In the genomic region with DNA sequence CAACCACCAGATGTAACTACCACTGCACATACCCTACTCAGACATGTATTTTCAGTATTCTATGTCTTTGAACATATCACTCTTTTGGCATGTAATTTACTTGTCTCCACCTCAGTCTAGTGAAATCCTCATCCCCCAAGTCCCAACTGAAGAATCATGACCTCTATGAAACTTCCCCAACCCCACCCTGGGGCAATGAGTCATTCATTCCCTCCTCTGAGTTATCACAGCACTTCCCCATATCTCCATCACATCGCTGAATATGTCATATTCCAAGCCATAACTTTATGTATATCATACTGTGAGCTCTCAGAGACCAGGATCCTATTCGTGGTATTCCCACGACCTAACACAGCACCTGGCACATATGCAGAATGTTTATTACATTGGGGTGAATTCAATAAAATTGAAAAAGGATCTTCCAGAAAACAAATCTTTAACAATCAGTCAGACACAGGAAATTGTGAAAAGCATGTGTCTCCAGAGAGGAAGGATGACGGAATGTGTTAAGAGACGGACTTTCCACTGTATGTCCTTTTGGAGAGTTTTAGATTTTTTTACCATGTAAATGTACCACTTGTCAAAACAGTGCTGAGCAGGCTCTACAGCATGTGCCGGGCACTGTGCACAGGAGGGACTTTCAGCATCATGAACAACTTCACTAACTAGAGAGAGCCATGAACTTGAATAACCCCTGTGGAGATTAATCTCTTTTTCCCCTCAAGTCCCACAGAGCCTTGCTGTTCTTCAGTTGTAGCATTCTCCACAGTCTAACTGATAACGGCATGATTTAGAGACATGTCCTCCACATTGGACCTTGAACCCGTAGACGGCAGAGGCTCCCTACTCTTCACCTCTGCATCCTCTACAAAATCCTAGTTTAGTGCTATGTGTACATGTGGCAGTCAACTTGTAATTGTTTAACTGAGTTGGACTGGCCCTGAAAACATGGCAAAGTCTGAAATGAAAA, we compare ENCODE assay signal across 20 cellular contexts.
DNase-seq lines count a peak whose midpoint lies in the region; ATAC-seq, FAIRE-seq and TF ChIP-seq lines count a peak whose summit lies in the region.
"Had no signal": no experiment of that assay in that cellular context is flagged by ENCODE, and none has a peak within 500 bp of the region (broad histone marks: within the 10 kb centered on the region; RNA-seq: fewer than 3 reads in every experiment).

No MANE protein-coding gene starts in this region.

- H3K9me3 ChIP-seq in A549: no peaks in the 10 kb centered on the region
- H3K9me3 ChIP-seq in HepG2 (ENCODE audit: low read length): no peaks in the 10 kb centered on the region
- no peaks in the 10 kb centered on the region for H3K9me3 ChIP-seq in endodermal cell (ENCODE audit: control insufficient read depth, low read length)
- H3K9me3 ChIP-seq: adrenal gland, neutrophil, SJSA1 had no signal

- in situ Hi-C loops in HepG2 (cut with HindIII; ENCODE audit: extremely low pct_ligation_motif_present, low pct_unique_long_range_greater_than_20kb): no loop called here

- intact Hi-C loops in HepG2 (cut with micrococcal nuclease; ENCODE audit: unreplicated experiment): no loop called here

- CTCF ChIA-PET in A549 (lab: Yijun Ruan, JAX) (interaction anchor here (1.2 to 1.6 kb wide), 3 partner anchors 9 to 140 kb away, joined by 3 to 6 read pairs (median 3); no protein-coding TSS in a partner anchor), HepG2 (lab: Yijun Ruan, JAX; ENCODE audit: low intra/inter-chr PET ratio, low total read pairs) (no interaction called here)

- H3K4me3 ChIP-seq in A549: no peak overlapping the region
- H3K4me3 ChIP-seq in HepG2 (replicated peaks in 1 of 3; ENCODE audit: insufficient read depth in 1 of 3, low read depth in 2 of 3, low read length in 3 of 3): no peak overlapping the region
- no peak overlapping the region for H3K4me3 ChIP-seq in endodermal cell (ENCODE audit: low read length)
- H3K4me3 ChIP-seq: adrenal gland, SJSA1 had no signal

- H3K27ac Mint-ChIP-seq in chondrocyte (ENCODE audit: unreplicated experiment): peak overlapping the region; percentile 8
- H3K27ac Mint-ChIP-seq in endodermal cell: no peak overlapping the region
- H3K27ac Mint-ChIP-seq: activated B cell treated with CpG ODN at 0.5 μM for 24 hours had no signal

- H3K9me3 Mint-ChIP-seq in chondrocyte (ENCODE audit: low read depth) (no peaks in the 10 kb centered on the region), endodermal cell (no peaks in the 10 kb centered on the region)
- H3K9me3 Mint-ChIP-seq: activated B cell treated with CpG ODN at 0.5 μM for 24 hours had no signal

- no peaks in the 10 kb centered on the region for H3K27me3 Mint-ChIP-seq in chondrocyte (ENCODE audit: low read depth)
- H3K27me3 Mint-ChIP-seq in endodermal cell (ENCODE audit: insufficient read depth): no peaks in the 10 kb centered on the region

- no peaks in the 10 kb centered on the region for H3K79me2 ChIP-seq in HepG2 (ENCODE audit: insufficient read depth, low read length)

- H3K4me1 Mint-ChIP-seq in chondrocyte (ENCODE audit: low read depth) (peaks cover 23% of the 10 kb centered on the region), endodermal cell (peaks cover 5% of the 10 kb centered on the region)
- H3K4me1 Mint-ChIP-seq: activated B cell treated with CpG ODN at 0.5 μM for 24 hours had no signal

- ATAC-seq in A549 (no peak), HepG2 (no peak), HG02973 (IDR thresholded peaks at IDR 0.05; ENCODE audit: unreplicated experiment) (no peak), GM21390 (IDR thresholded peaks at IDR 0.05; ENCODE audit: unreplicated experiment) (no peak)

- H3K9ac ChIP-seq in HepG2 (ENCODE audit: insufficient read depth, low read depth, low read length) (no peak overlapping the region), endodermal cell (ENCODE audit: extremely low read depth, low read length, poor library complexity, severe bottlenecking) (no peak overlapping the region)

- TF ChIP-seq EP300 in A549 (IDR thresholded peaks at IDR 0.05) (no peak), HepG2 (IDR thresholded peaks at IDR 0.05; ENCODE audit: low read depth in 2 of 2, low read length in 2 of 2) (no peak), HepG2 (CRISPR knock-in tag; IDR thresholded peaks at IDR 0.05; ENCODE audit: borderline replicate concordance) (no peak)

- FAIRE-seq in A549 (lab: Jason Lieb, UNC): no peak
- FAIRE-seq in HepG2 (lab: Jason Lieb, UNC): no peak
- FAIRE-seq: GM12891, GM19239, H1 had no signal

- no peaks in the 10 kb centered on the region for H4K20me1 ChIP-seq in HepG2 (ENCODE audit: insufficient read depth, low read length)

- DNase-seq in A549 (ENCODE audit: low read depth in 1 of 2, low spot score in 1 of 2) (peak; percentile 15 to 26), LHCN-M2 (ENCODE audit: low read depth) (peak; percentile 31), chondrocyte (ENCODE audit: low spot score) (no peak), HepG2 (ENCODE audit: low spot score) (peak; percentile 8), KG1 (lab: John Stamatoyannopoulos, UW) (no peak), endodermal cell (no peak)
- DNase-seq: activated B cell treated with CpG ODN at 0.5 μM for 24 hours; activated T-cell treated with anti-CD3 and anti-CD28 coated beads for 4 hours; effector CD4-positive, alpha-beta T cell; glutamatergic neuron; NCI-H1694 treated with DMSO at 0.1 percent for 48 hours; NCI-H69 had no signal

- H3K4me2 ChIP-seq in A549 (peak overlapping the region; percentile 3; the same call in 2 of the 3 replicates), HepG2 (ENCODE audit: low read depth, low read length) (no peak overlapping the region)

- no peaks in the 10 kb centered on the region for H3K36me3 ChIP-seq in HepG2 (replicated peaks in 1 of 2; ENCODE audit: control insufficient read depth in 1 of 2, insufficient read depth in 2 of 2, low read length in 2 of 2)
- H3K36me3 ChIP-seq in endodermal cell (ENCODE audit: control insufficient read depth, insufficient read depth, low read length): no peaks in the 10 kb centered on the region
- H3K36me3 ChIP-seq: adrenal gland, neutrophil, SJSA1 had no signal

- no peak for TF ChIP-seq POLR2A in A549 (IDR thresholded peaks at IDR 0.05; ENCODE audit: low read length)
- no peak for TF ChIP-seq POLR2A in HepG2 (IDR thresholded peaks at IDR 0.05; ENCODE audit: insufficient read depth in 1 of 2, low read depth in 2 of 2, low read length in 2 of 2)

- TF ChIP-seq CTCF in A549 (IDR thresholded peaks at IDR 0.05) (no peak), chondrocyte (IDR thresholded peaks at IDR 0.05) (no peak), HepG2 (CRISPR knock-in tag; IDR thresholded peaks at IDR 0.05) (no peak), endodermal cell (conservative IDR thresholded peaks at IDR 0.05) (no peak)

- H3K36me3 Mint-ChIP-seq in chondrocyte (ENCODE audit: low read depth) (no peaks in the 10 kb centered on the region), endodermal cell (ENCODE audit: low read depth) (no peaks in the 10 kb centered on the region)

- no TSS peak for BruUV-seq in HepG2 (replicated peaks; lab: Mats Ljungman, UMichigan)

- H3K4me3 Mint-ChIP-seq in chondrocyte (ENCODE audit: unreplicated experiment) (no peak overlapping the region), endodermal cell (no peak overlapping the region)
- H3K4me3 Mint-ChIP-seq: activated B cell treated with CpG ODN at 0.5 μM for 24 hours had no signal

- peaks cover 16% of the 10 kb centered on the region for H3K4me1 ChIP-seq in A549
- no peaks in the 10 kb centered on the region for H3K4me1 ChIP-seq in HepG2 (ENCODE audit: insufficient read depth, low read length)
- no peaks in the 10 kb centered on the region for H3K4me1 ChIP-seq in endodermal cell (ENCODE audit: control insufficient read depth, insufficient read depth, low read length)

- TF ChIP-seq RAD21 in A549 (conservative IDR thresholded peaks at IDR 0.05 in 1 of 2, IDR thresholded peaks at IDR 0.05 in 1 of 2) (no peak), HepG2 (CRISPR knock-in tag; IDR thresholded peaks at IDR 0.05) (no peak)

- POLR2A ChIA-PET in A549 (lab: Yijun Ruan, JAX): no interaction called here
- POLR2A ChIA-PET in HepG2 (lab: Yijun Ruan, JAX): no interaction called here

- H3K27ac ChIP-seq in A549 (peak overlapping the region in 1 of 2 experiments; percentile 24; a peak in 2 of 6 replicates), HepG2 (ENCODE audit: extremely low read length, insufficient read depth, low read length) (no peak overlapping the region), endodermal cell (ENCODE audit: low read depth, low read length) (no peak overlapping the region)
- H3K27ac ChIP-seq: neutrophil, SJSA1 had no signal

- H3K27me3 ChIP-seq in HepG2 (ENCODE audit: control insufficient read depth in 1 of 2, insufficient read depth in 2 of 2, low read length in 2 of 2) (no peaks in the 10 kb centered on the region), endodermal cell (ENCODE audit: control insufficient read depth, insufficient read depth, low read length, poor library complexity, severe bottlenecking) (no peaks in the 10 kb centered on the region)
- H3K27me3 ChIP-seq: adrenal gland, neutrophil, SJSA1 had no signal

- WGBS in A549 (ENCODE audit: missing lambda C conversion rate): 90% methylated on average over 9 of the region's 9 CpGs
- 39% methylated on average over 9 of the region's 9 CpGs for WGBS in HepG2 (ENCODE audit: low lambda C conversion rate)
- 92 to 95% methylated on average over 5 to 9 of the region's 9 CpGs for WGBS in endodermal cell (ENCODE audit: insufficient coverage in 1 of 2, insufficient read length in 1 of 2), 2 experiments

- H2AFZ ChIP-seq in HepG2 (ENCODE audit: low read length): no peak overlapping the region

TF ChIP-seq in A549, 52 proteins besides CTCF, POLR2A, EP300 and RAD21:
- TF ChIP-seq FOSL2 (IDR thresholded peaks at IDR 0.05): no peak
- 0 out of 2 replicates have a peak, but pooled peaks have one; percentile 26 for TF ChIP-seq FOSL2 (CRISPR knock-in tag; IDR thresholded peaks at IDR 0.05)
- TF ChIP-seq HES2 (IDR thresholded peaks at IDR 0.05): no peak

TF ChIP-seq in HepG2, 621 proteins besides CTCF, POLR2A, EP300 and RAD21 (continues in another document):
- no peak for TF ChIP-seq ZNF503 (CRISPR knock-in tag; IDR thresholded peaks at IDR 0.05)
- TF ChIP-seq ZNF260 (CRISPR knock-in tag; IDR thresholded peaks at IDR 0.05; ENCODE audit: borderline replicate concordance, low read depth): no peak
- peak; percentile 59 for TF ChIP-seq HNF4A (CRISPR knock-in tag; IDR thresholded peaks at IDR 0.05)

Comparison
In these comparisons a context has a peak if more than half of its experiments do, and no peak if none do; other contexts are left out.
1. DNase-seq: peak in A549 (2 of 2), LHCN-M2 (single experiment) and HepG2 (single experiment); none in chondrocyte (single experiment), KG1 (single experiment) and endodermal cell (single experiment).